Comparison of ENCODE assay signal across 20 cellular contexts in genomic region chr7:129270077-129270476, GRCh38. TPM values are rescaled to one million over a fixed set of nuclear protein-coding genes. Genes with fewer than 3 reads are reported as not detected.
DNase-seq lines count a peak whose midpoint lies in the region; ATAC-seq and TF ChIP-seq lines count a peak whose summit lies in the region.
"Had no signal": no experiment of that assay in that cellular context is flagged by ENCODE, and none has a peak within 500 bp of the region (broad histone marks: within the 10 kb centered on the region; RNA-seq: fewer than 3 reads in every experiment).

No MANE protein-coding gene starts in this region.

- TF ChIP-seq CTCF in cardiac muscle cell (IDR thresholded peaks at IDR 0.05; ENCODE audit: low read depth, low read length) (no peak), heart left ventricle (IDR thresholded peaks at IDR 0.05) (no peak), WTC11 (IDR thresholded peaks at IDR 0.05) (no peak)

- H3K4me3 ChIP-seq in cardiac muscle cell (no peak overlapping the region), heart left ventricle (no peak overlapping the region)
- H3K4me3 ChIP-seq: A549, BLaER1, K562 had no signal

- no peak for TF ChIP-seq POLR2A in heart left ventricle (IDR thresholded peaks at IDR 0.05)

- H3K4me1 ChIP-seq in cardiac muscle cell (ENCODE audit: low read depth): peaks cover 12% of the 10 kb centered on the region
- peaks cover 0 to 10% (median 0%) of the 10 kb centered on the region in 12 donors for H3K4me1 ChIP-seq in heart left ventricle
- H3K4me1 ChIP-seq: BLaER1 had no signal

- H3K4me1 Mint-ChIP-seq in WTC11 (peaks cover 14% of the 10 kb centered on the region), memory B cell (peaks cover 11% of the 10 kb centered on the region), T-helper 17 cell (peaks cover 8% of the 10 kb centered on the region)

- 87 to 93% (median 88%) methylated on average over 3 of the region's 3 CpGs for whole genome bisulfite sequencing in heart left ventricle, 4 donors

- H3K4me3 Mint-ChIP-seq in WTC11 (no peak overlapping the region), memory B cell (no peak overlapping the region), T-helper 17 cell (no peak overlapping the region)
- H3K4me3 Mint-ChIP-seq: CD4-positive, CD25-positive, alpha-beta regulatory T cell; CD8-positive, alpha-beta memory T cell; H9 had no signal

- no peak for ATAC-seq in heart left ventricle
- no peak for ATAC-seq in WTC11
- ATAC-seq in memory B cell (ENCODE audit: low read depth): no peak
- no peak for ATAC-seq in HG02798 (IDR thresholded peaks at IDR 0.05; ENCODE audit: poor library complexity, unreplicated experiment)
- ATAC-seq in T-helper 17 cell: no peak
- no peak for ATAC-seq in HG02623 (IDR thresholded peaks at IDR 0.05; ENCODE audit: unreplicated experiment)
- ATAC-seq: A549, K562 had no signal

- H3K27me3 Mint-ChIP-seq in WTC11 (ENCODE audit: low read depth) (no peaks in the 10 kb centered on the region), memory B cell (no peaks in the 10 kb centered on the region), T-helper 17 cell (no peaks in the 10 kb centered on the region)
- H3K27me3 Mint-ChIP-seq: CD4-positive, CD25-positive, alpha-beta regulatory T cell; CD8-positive, alpha-beta memory T cell had no signal

- H3K9me3 ChIP-seq in cardiac muscle cell (ENCODE audit: low read depth) (no peaks in the 10 kb centered on the region), heart left ventricle (peaks cover 0 to 12% (median 8%) of the 10 kb centered on the region in 12 donors), T-helper 17 cell (ENCODE audit: control insufficient read depth, low read length, poor library complexity, severe bottlenecking) (no peaks in the 10 kb centered on the region)

- H3K36me3 Mint-ChIP-seq in WTC11 (peaks cover 16% of the 10 kb centered on the region), memory B cell (peaks cover 7% of the 10 kb centered on the region), T-helper 17 cell (ENCODE audit: low read depth) (peaks cover 2% of the 10 kb centered on the region)

- H3K27me3 ChIP-seq in cardiac muscle cell: no peaks in the 10 kb centered on the region
- H3K27me3 ChIP-seq in heart left ventricle: no peaks in the 10 kb centered on the region
- H3K27me3 ChIP-seq: BLaER1 had no signal

- H3K36me3 ChIP-seq in cardiac muscle cell: no peaks in the 10 kb centered on the region
- H3K36me3 ChIP-seq in heart left ventricle: peaks cover 0 to 4% (median 0%) of the 10 kb centered on the region in 9 donors

- H3K27ac ChIP-seq in cardiac muscle cell (peak overlapping the region; percentile 30), heart left ventricle (no peak overlapping the region)
- H3K27ac ChIP-seq: 22Rv1, A549, BLaER1 had no signal

- DNase-seq in cardiac muscle cell (ENCODE audit: low read depth in 1 of 2, low spot score in 1 of 2): no peak
- DNase-seq in heart left ventricle: no peak
- no peak for DNase-seq in WTC11 (ENCODE audit: low spot score)
- DNase-seq in memory B cell (ENCODE audit: low spot score in 2 of 2): no peak
- no peak for DNase-seq in hypothalamus (lab: John Stamatoyannopoulos, UW)
- no peak for DNase-seq in T-helper 17 cell
- DNase-seq: CD4-positive, CD25-positive, alpha-beta regulatory T cell; CD8-positive, alpha-beta memory T cell; COR-L47; DMS153; DMS79; GDM1; H9; IMR-90 had no signal

- intact Hi-C loops in heart left ventricle (cut with DNase I): no loop called here

- H3K9me3 Mint-ChIP-seq in WTC11: peaks cover 13% of the 10 kb centered on the region
- H3K9me3 Mint-ChIP-seq in memory B cell: no peaks in the 10 kb centered on the region
- H3K9me3 Mint-ChIP-seq: CD4-positive, CD25-positive, alpha-beta regulatory T cell; CD8-positive, alpha-beta memory T cell had no signal

- CTCF ChIA-PET in WTC11 (lab: Charles Lee): interaction anchor here (2.5 to 5.0 kb wide), 2 partner anchors 52 to 106 kb away, joined by 9 to 46 read pairs; no protein-coding TSS in a partner anchor

- POLR2A ChIA-PET in WTC11 (lab: Charles Lee): interaction anchor here (0.7 kb wide), 1 partner anchor 51 kb away, joined by 3 read pairs; no protein-coding TSS in a partner anchor

- H3K27ac Mint-ChIP-seq in WTC11 (peak overlapping the region; percentile 64; the same call in 1 of the 2 replicates), memory B cell (peak overlapping the region; percentile 70), T-helper 17 cell (no peak overlapping the region)
- H3K27ac Mint-ChIP-seq: CD4-positive, CD25-positive, alpha-beta regulatory T cell; CD8-positive, alpha-beta memory T cell had no signal

TF ChIP-seq in WTC11, 78 proteins besides CTCF, POLR2A, EP300 and RAD21:
- TF ChIP-seq KAT7 (CRISPR knock-in tag; IDR thresholded peaks at IDR 0.05; ENCODE audit: borderline replicate concordance) (no peak), GTF2I (CRISPR knock-in tag; conservative IDR thresholded peaks at IDR 0.05) (no peak), TEAD4 (CRISPR knock-in tag; IDR thresholded peaks at IDR 0.05) (no peak), PRDM15 (CRISPR knock-in tag; IDR thresholded peaks at IDR 0.05) (no peak), HMGA2 (CRISPR knock-in tag; IDR thresholded peaks at IDR 0.05) (no peak), ZNF232 (CRISPR knock-in tag; IDR thresholded peaks at IDR 0.05) (no peak)

RNA-seq across cellular contexts. Expression of gene AHCYL2, which starts 45.2 kb away (rescaled TPM):
- 26.1 and 30.8 TPM in 2 replicates for total RNA-seq in cardiac muscle cell
- 25.5 and 28.5 TPM in 2 replicates for polyA plus RNA-seq in cardiac muscle cell
- 1 to 10 TPM; 3.6 to 7.6 (median 6.5) TPM for total RNA-seq in heart left ventricle
- polyA plus RNA-seq in heart left ventricle: 1 to 10 TPM; 1.3 to 5.6 TPM
- 25.6 to 28.5 TPM (median 28.4 TPM) in 3 replicates for total RNA-seq in WTC11 (2021)
- 10 to 100 TPM; 13.4 to 16.6 TPM for total RNA-seq in T-helper 17 cell
